In the genomic region with DNA sequence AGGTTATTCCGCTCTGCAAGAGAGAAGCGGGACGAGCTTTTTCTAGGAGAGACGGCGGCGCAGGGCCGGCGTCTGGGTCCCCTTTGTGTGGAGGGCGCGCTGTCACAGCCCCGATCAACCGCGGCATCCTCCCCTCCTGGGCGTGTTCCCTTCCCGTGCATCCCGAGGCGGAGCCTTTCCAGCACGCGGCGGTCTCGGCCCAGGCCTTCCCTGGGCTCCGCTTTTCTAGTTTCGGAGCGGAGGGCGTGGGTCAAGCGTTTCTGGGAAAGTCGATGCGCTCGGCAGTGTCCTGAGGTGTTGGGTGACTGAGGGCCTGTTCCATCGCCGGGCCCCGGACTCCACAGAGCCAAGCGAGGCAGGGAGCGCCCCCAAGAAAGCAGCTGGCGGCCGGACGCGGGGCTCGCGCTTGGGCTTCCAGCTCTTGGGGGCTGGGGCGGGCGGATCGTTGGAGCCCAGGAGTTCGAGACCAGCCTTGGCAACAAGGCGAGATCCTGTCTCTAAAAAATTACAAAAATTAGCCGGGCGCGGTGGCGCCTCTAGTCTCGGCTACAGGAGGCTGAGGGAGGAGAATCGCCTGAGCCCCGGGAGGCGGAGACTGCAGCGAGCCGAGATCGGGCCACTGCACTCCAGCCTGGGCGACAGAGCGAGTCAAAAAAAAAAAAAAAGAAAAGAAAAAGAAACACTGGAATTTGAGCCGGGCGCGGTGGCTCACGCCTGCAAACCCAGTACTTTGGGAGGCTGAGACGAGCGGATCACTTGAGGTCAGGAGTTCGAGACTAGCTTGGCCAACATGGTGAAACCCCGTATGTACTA, we compare ENCODE assay signal across 8 cellular contexts. TPM values are rescaled to one million over a fixed set of nuclear protein-coding genes. Genes with fewer than 3 reads are reported as not detected.
DNase-seq lines count a peak whose midpoint lies in the region; ATAC-seq and TF ChIP-seq lines count a peak whose summit lies in the region.

No MANE protein-coding gene starts in this region.

- H3K4me1 ChIP-seq in ovary (ENCODE audit: insufficient read depth): peaks cover 16% of the 10 kb centered on the region

- intact Hi-C loops in ovary (cut with DNase I): loop anchor here in 2 of 4 donors (5.0 to 10.0 kb wide), 2 partner anchors 94 to 96 kb away; partner anchors contain the start of gene MAPK8IP3 (in 2 of the 2)

- H3K27me3 ChIP-seq in WERI-Rb-1 (ENCODE audit: insufficient read depth, low read depth, severe bottlenecking) (peaks cover 4% of the 10 kb centered on the region), ovary (no peaks in the 10 kb centered on the region)

- H3K4me3 ChIP-seq in WERI-Rb-1 (ENCODE audit: low read depth, low read length): peak overlapping the region; percentile 75
- peak overlapping the region; percentile 59 for H3K4me3 ChIP-seq in fibroblast of mammary gland (ENCODE audit: control insufficient read depth, low read depth, low read length)
- peak overlapping the region; percentile 57 for H3K4me3 ChIP-seq in ovary

- DNase-seq in activated naive CD4-positive, alpha-beta T cell treated with Interleukin-2 at 50 U/mL for 16 hours: peak; percentile 24
- DNase-seq in activated naive CD4-positive, alpha-beta T cell (lab: John Stamatoyannopoulos, UW): no peak
- DNase-seq in WERI-Rb-1: no peak
- DNase-seq in fibroblast of mammary gland (ENCODE audit: low read depth): peak; percentile 63
- peak in 2 of 5 donors; percentile 29 to 39 for DNase-seq in ovary
- no peak for DNase-seq in germinal center (ENCODE audit: low spot score)

- TF ChIP-seq EP300 in ovary (IDR thresholded peaks at IDR 0.05): no peak

- no peak for TF ChIP-seq CTCF in WERI-Rb-1 (IDR thresholded peaks at IDR 0.05; ENCODE audit: low read depth, low read length)
- no peak for TF ChIP-seq CTCF in fibroblast of mammary gland (conservative IDR thresholded peaks at IDR 0.05; ENCODE audit: control insufficient read depth, insufficient read depth, low read depth, low read length)
- TF ChIP-seq CTCF in ovary (IDR thresholded peaks at IDR 0.05): no peak

- no peaks in the 10 kb centered on the region for H3K9me3 ChIP-seq in WERI-Rb-1 (ENCODE audit: severe bottlenecking)
- no peaks in the 10 kb centered on the region for H3K9me3 ChIP-seq in ovary

- TF ChIP-seq POLR2A in ovary (IDR thresholded peaks at IDR 0.05): no peak

- ATAC-seq in GM18873 (IDR thresholded peaks at IDR 0.05; ENCODE audit: low FRiP score, unreplicated experiment) (no peak), HG03108 (IDR thresholded peaks at IDR 0.05; ENCODE audit: unreplicated experiment) (no peak)

- 1 to 4% (median 1%) methylated on average over 42 to 66 of the region's 66 CpGs for WGBS in ovary, 3 donors

- H3K36me3 ChIP-seq in WERI-Rb-1 (peaks cover 21% of the 10 kb centered on the region), ovary (no peaks in the 10 kb centered on the region)

- H3K27ac ChIP-seq in WERI-Rb-1 (peak overlapping the region; percentile 92), ovary (peak overlapping the region; percentile 46 to 67)

RNA-seq across cellular contexts. Expression of gene IFT140, which starts 0.8 kb away (rescaled TPM):
- total RNA-seq in ovary: 10 to 100 TPM; 20.7 to 43.1 (median 30.5) TPM
- polyA plus RNA-seq in ovary: 10 to 100 TPM in 1 of 2 donors, 1 to 10 TPM in 1; 8.8 to 20.3 TPM

RNA-seq across cellular contexts. Expression of gene CRAMP1, which starts 1.1 kb away (rescaled TPM):
- 10 to 100 TPM in 5 of 7 donors, 1 to 10 TPM in 2; 7.4 to 21.0 (median 20.2) TPM for total RNA-seq in ovary
- 10 to 100 TPM in 1 of 2 donors, 1 to 10 TPM in 1; 6.9 to 11.2 TPM for polyA plus RNA-seq in ovary

Comparison
In these comparisons a context has a peak if more than half of its experiments do, and no peak if none do; other contexts are left out.
1. DNase-seq: peak in activated naive CD4-positive, alpha-beta T cell treated with Interleukin-2 at 50 U/mL for 16 hours (single experiment) and fibroblast of mammary gland (single experiment); none in activated naive CD4-positive, alpha-beta T cell (0 of 4), WERI-Rb-1 (single experiment) and germinal center (single experiment).
2. Peak in every context shown above with its lines, with median percentiles within 50 percentile points of each other: H3K4me3 ChIP-seq.